10 cellular contexts compared by ENCODE assay signal in genomic region chr3:59978979-59979378, GRCh38.
DNase-seq lines count a peak whose midpoint lies in the region; ATAC-seq and TF ChIP-seq lines count a peak whose summit lies in the region.
"Had no signal": no experiment of that assay in that cellular context is flagged by ENCODE, and none has a peak within 500 bp of the region (broad histone marks: within the 10 kb centered on the region; RNA-seq: fewer than 3 reads in every experiment).

No MANE protein-coding gene starts in this region.

- H3K9me3 Mint-ChIP-seq in activated T-helper 17 cell treated with anti-CD3 and anti-CD28 coated beads, Interleukin-2, amount 50 U/mL, for 72 hours, result no peaks in the 10 kb centered on the region
- H3K9me3 Mint-ChIP-seq in WTC11, result no peaks in the 10 kb centered on the region

- no peak for TF ChIP-seq POLR2A in uterus (IDR thresholded peaks at IDR 0.05)

- H3K4me1 Mint-ChIP-seq in activated T-helper 17 cell treated with anti-CD3 and anti-CD28 coated beads, Interleukin-2, amount 50 U/mL, for 72 hours, result peaks cover 17% of the 10 kb centered on the region
- H3K4me1 Mint-ChIP-seq in WTC11, result no peaks in the 10 kb centered on the region

- H3K9me3 ChIP-seq in uterus, result no peaks in the 10 kb centered on the region

- ATAC-seq in GM19372 (IDR thresholded peaks at IDR 0.05; ENCODE audit: low read depth, unreplicated experiment) (peak; percentile 75), HG03039 (IDR thresholded peaks at IDR 0.05; ENCODE audit: unreplicated experiment) (peak; percentile 84), WTC11 (no peak)
- ATAC-seq in activated T-helper 17 cell treated with anti-CD3 and anti-CD28 coated beads, Interleukin-2, amount 50 U/mL, for 72 hours (replicated peaks), result peak; percentile 52

- intact Hi-C loops in uterus (cut with DNase I; ENCODE audit: low total_unique reads), result no loop called here

- H3K36me3 ChIP-seq in GM06990 (ENCODE audit: control insufficient read depth, insufficient read depth, low read length) (no peaks in the 10 kb centered on the region), uterus (no peaks in the 10 kb centered on the region)

- no peak overlapping the region for H3K27ac ChIP-seq in uterus

- peak; percentile 15 for DNase-seq in GM06990 (ENCODE audit: extremely low read depth, insufficient read length)
- no peak for DNase-seq in NCI-H187 (lab: John Stamatoyannopoulos, UW)
- no peak for DNase-seq in uterus
- no peak for DNase-seq in WTC11 (ENCODE audit: low spot score)
- DNase-seq in hepatic stellate cell (ENCODE audit: low spot score), result no peak
- DNase-seq: aorta had no signal

- H3K4me3 ChIP-seq in GM06990 (replicated peaks; ENCODE audit: low read depth, low read length) (no peak overlapping the region), uterus (no peak overlapping the region)

- H3K27me3 Mint-ChIP-seq in activated T-helper 17 cell treated with anti-CD3 and anti-CD28 coated beads, Interleukin-2, amount 50 U/mL, for 72 hours, result no peaks in the 10 kb centered on the region
- no peaks in the 10 kb centered on the region for H3K27me3 Mint-ChIP-seq in WTC11 (ENCODE audit: low read depth)
- H3K27me3 Mint-ChIP-seq: natural killer cell treated with Interleukin-12 subunit alpha and Interleukin-12 subunit beta and Interleukin-15 and Interleukin-18, amount 100 ng/mL, for 72 hours had no signal

- H3K27ac Mint-ChIP-seq in activated T-helper 17 cell treated with anti-CD3 and anti-CD28 coated beads, Interleukin-2, amount 50 U/mL, for 72 hours, result peak overlapping the region; percentile 21
- H3K27ac Mint-ChIP-seq in WTC11, result no peak overlapping the region

- POLR2A ChIA-PET in WTC11 (lab: Charles Lee), result no interaction called here

- H3K27me3 ChIP-seq in GM06990 (replicated peaks; ENCODE audit: control insufficient read depth, insufficient read depth, low read length) (no peaks in the 10 kb centered on the region), uterus (no peaks in the 10 kb centered on the region)

- H3K4me3 Mint-ChIP-seq in activated T-helper 17 cell treated with anti-CD3 and anti-CD28 coated beads, Interleukin-2, amount 50 U/mL, for 72 hours, result no peak overlapping the region
- H3K4me3 Mint-ChIP-seq in WTC11, result no peak overlapping the region
- H3K4me3 Mint-ChIP-seq: natural killer cell treated with Interleukin-12 subunit alpha and Interleukin-12 subunit beta and Interleukin-15 and Interleukin-18, amount 100 ng/mL, for 72 hours had no signal

- TF ChIP-seq CTCF in GM06990 (IDR thresholded peaks at IDR 0.05; ENCODE audit: insufficient read depth, low read length, poor library complexity, severe bottlenecking), result no peak
- no peak for TF ChIP-seq CTCF in uterus (IDR thresholded peaks at IDR 0.05)
- no peak for TF ChIP-seq CTCF in WTC11 (IDR thresholded peaks at IDR 0.05)

- no peaks in the 10 kb centered on the region for H3K4me1 ChIP-seq in uterus

- CTCF ChIA-PET in WTC11 (lab: Charles Lee), result no interaction called here

- no peaks in the 10 kb centered on the region for H3K36me3 Mint-ChIP-seq in activated T-helper 17 cell treated with anti-CD3 and anti-CD28 coated beads, Interleukin-2, amount 50 U/mL, for 72 hours (ENCODE audit: low read depth)
- H3K36me3 Mint-ChIP-seq in WTC11, result no peaks in the 10 kb centered on the region
- H3K36me3 Mint-ChIP-seq: natural killer cell treated with Interleukin-12 subunit alpha and Interleukin-12 subunit beta and Interleukin-15 and Interleukin-18, amount 100 ng/mL, for 72 hours had no signal

TF ChIP-seq in WTC11, 78 proteins besides CTCF, POLR2A, EP300 and RAD21:
- TF ChIP-seq NFYB (CRISPR knock-in tag; conservative IDR thresholded peaks at IDR 0.05; ENCODE audit: low read depth) (no peak), IRF2 (CRISPR knock-in tag; IDR thresholded peaks at IDR 0.05; ENCODE audit: borderline replicate concordance, low read depth) (no peak), PRDM15 (CRISPR knock-in tag; IDR thresholded peaks at IDR 0.05) (no peak), AR (CRISPR knock-in tag; IDR thresholded peaks at IDR 0.05) (no peak)
- TF ChIP-seq, protein P1, sequence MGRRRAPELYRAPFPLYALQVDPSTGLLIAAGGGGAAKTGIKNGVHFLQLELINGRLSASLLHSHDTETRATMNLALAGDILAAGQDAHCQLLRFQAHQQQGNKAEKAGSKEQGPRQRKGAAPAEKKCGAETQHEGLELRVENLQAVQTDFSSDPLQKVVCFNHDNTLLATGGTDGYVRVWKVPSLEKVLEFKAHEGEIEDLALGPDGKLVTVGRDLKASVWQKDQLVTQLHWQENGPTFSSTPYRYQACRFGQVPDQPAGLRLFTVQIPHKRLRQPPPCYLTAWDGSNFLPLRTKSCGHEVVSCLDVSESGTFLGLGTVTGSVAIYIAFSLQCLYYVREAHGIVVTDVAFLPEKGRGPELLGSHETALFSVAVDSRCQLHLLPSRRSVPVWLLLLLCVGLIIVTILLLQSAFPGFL (CRISPR knock-in tag; IDR thresholded peaks at IDR 0.05; ENCODE audit: borderline replicate concordance), result no peak
